Comparison of ENCODE assay signal across 22 cellular contexts in the genomic region with DNA sequence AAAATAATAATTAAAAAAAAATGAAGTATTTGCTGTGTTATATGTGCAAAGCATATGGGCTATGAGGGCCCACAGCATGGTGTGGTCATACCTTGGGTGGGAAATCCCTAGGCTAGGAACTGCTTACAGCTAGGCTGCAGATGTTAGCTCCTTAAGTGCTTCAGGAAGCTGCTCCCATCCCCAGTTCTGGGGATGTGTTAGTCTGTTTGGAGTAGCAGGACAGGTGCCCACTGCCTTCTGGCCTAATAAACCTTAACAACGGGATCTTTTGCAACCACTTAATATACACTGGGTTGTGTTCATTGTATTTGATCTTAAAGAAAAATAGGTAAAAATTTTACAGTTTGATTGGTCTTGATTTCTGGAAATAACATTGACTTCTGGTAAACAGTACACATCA. TPM values are rescaled to one million over a fixed set of nuclear protein-coding genes. Genes with fewer than 3 reads are reported as not detected.
DNase-seq lines count a peak whose midpoint lies in the region; ATAC-seq and FAIRE-seq lines count a peak whose summit lies in the region.
"Had no signal": no experiment of that assay in that cellular context is flagged by ENCODE, and none has a peak within 500 bp of the region (broad histone marks: within the 10 kb centered on the region; RNA-seq: fewer than 3 reads in every experiment).

No MANE protein-coding gene starts in this region.

- no peak for FAIRE-seq in frontal cortex (lab: Jason Lieb, UNC)
- FAIRE-seq: bronchial epithelial cell, small intestine, TTC549 had no signal

- DNase-seq in NCI-H510A treated with DMSO at 0.1 percent for 48 hours (lab: John Stamatoyannopoulos, UW) (peak; percentile 27), NCI-H510A (lab: John Stamatoyannopoulos, UW) (no peak), frontal cortex (ENCODE audit: low spot score in 2 of 2) (no peak), NCI-H128 (lab: John Stamatoyannopoulos, UW; ENCODE audit: unreplicated experiment) (no peak), COR-L47 (lab: John Stamatoyannopoulos, UW) (no peak)
- no peak for DNase-seq in CD8-positive, alpha-beta memory T cell
- DNase-seq in naive thymus-derived CD4-positive, alpha-beta T cell, result no peak
- DNase-seq: activated CD4-positive, alpha-beta T cell treated with anti-CD3 and anti-CD28 coated beads, Interleukin-2, amount 10 ng/mL, durations not matched to agents 24 days and 14 days; dorsolateral prefrontal cortex; head of caudate nucleus; MG63; NCI-H187; NCI-H526 treated with DMSO at 0.1 percent for 48 hours; Peyer's patch; small intestine had no signal

- H3K4me3 ChIP-seq in CD8-positive, alpha-beta memory T cell (ENCODE audit: low read length), result no peak overlapping the region
- H3K4me3 ChIP-seq in naive thymus-derived CD4-positive, alpha-beta T cell (ENCODE audit: low read length), result no peak overlapping the region
- H3K4me3 ChIP-seq: dorsolateral prefrontal cortex, MG63, Peyer's patch, tibial nerve had no signal

- H3K4me3 Mint-ChIP-seq in CD8-positive, alpha-beta memory T cell, result no peak overlapping the region
- H3K4me3 Mint-ChIP-seq in activated T-helper 17 cell treated with anti-CD3 and anti-CD28 coated beads, Interleukin-2, amount 50 U/mL, for 72 hours, result peak overlapping the region; percentile 28
- peak overlapping the region in 2 of 10 donors; percentile 5 to 48 for H3K4me3 Mint-ChIP-seq in naive thymus-derived CD4-positive, alpha-beta T cell
- H3K4me3 Mint-ChIP-seq: activated CD4-positive, alpha-beta T cell treated with anti-CD3 and anti-CD28 coated beads, Interleukin-2, amount 10 ng/mL, durations not matched to agents 24 days and 14 days; natural killer cell treated with Interleukin-12 subunit alpha and Interleukin-12 subunit beta and Interleukin-15 and Interleukin-18, amount 100 ng/mL, for 72 hours had no signal

- peak overlapping the region in 7 of 8 donors; percentile 29 to 80 (median 59) for H3K27ac Mint-ChIP-seq in CD8-positive, alpha-beta memory T cell
- no peak overlapping the region for H3K27ac Mint-ChIP-seq in activated T-helper 17 cell treated with anti-CD3 and anti-CD28 coated beads, Interleukin-2, amount 50 U/mL, for 72 hours
- peak overlapping the region in 8 of 9 donors; percentile 31 to 76 (median 68) for H3K27ac Mint-ChIP-seq in naive thymus-derived CD4-positive, alpha-beta T cell
- H3K27ac Mint-ChIP-seq: activated CD4-positive, alpha-beta T cell treated with anti-CD3 and anti-CD28 coated beads, Interleukin-2, amount 10 ng/mL, durations not matched to agents 24 days and 14 days had no signal

- H3K4me1 Mint-ChIP-seq in CD8-positive, alpha-beta memory T cell, result peaks cover 69 to 85% (median 78%) of the 10 kb centered on the region in 3 donors
- peaks cover 33% of the 10 kb centered on the region for H3K4me1 Mint-ChIP-seq in activated T-helper 17 cell treated with anti-CD3 and anti-CD28 coated beads, Interleukin-2, amount 50 U/mL, for 72 hours
- H3K4me1 Mint-ChIP-seq in naive thymus-derived CD4-positive, alpha-beta T cell, result peaks cover 39 to 96% (median 76%) of the 10 kb centered on the region in 7 donors

- no peaks in the 10 kb centered on the region for H3K27me3 Mint-ChIP-seq in CD8-positive, alpha-beta memory T cell
- H3K27me3 Mint-ChIP-seq in activated T-helper 17 cell treated with anti-CD3 and anti-CD28 coated beads, Interleukin-2, amount 50 U/mL, for 72 hours, result no peaks in the 10 kb centered on the region
- no peaks in the 10 kb centered on the region for H3K27me3 Mint-ChIP-seq in naive thymus-derived CD4-positive, alpha-beta T cell
- H3K27me3 Mint-ChIP-seq: activated CD4-positive, alpha-beta T cell treated with anti-CD3 and anti-CD28 coated beads, Interleukin-2, amount 10 ng/mL, durations not matched to agents 24 days and 14 days; natural killer cell treated with Interleukin-12 subunit alpha and Interleukin-12 subunit beta and Interleukin-15 and Interleukin-18, amount 100 ng/mL, for 72 hours had no signal

- peaks cover 58% of the 10 kb centered on the region for H3K4me1 ChIP-seq in CD8-positive, alpha-beta memory T cell (ENCODE audit: insufficient read depth, low read length)
- peaks cover 25 to 37% of the 10 kb centered on the region in 2 donors for H3K4me1 ChIP-seq in naive thymus-derived CD4-positive, alpha-beta T cell (ENCODE audit: control insufficient read depth in 2 of 2, insufficient read depth in 2 of 2, low read length in 2 of 2)

- H3K9me3 ChIP-seq in CD8-positive, alpha-beta memory T cell (ENCODE audit: low read length), result no peaks in the 10 kb centered on the region
- H3K9me3 ChIP-seq in naive thymus-derived CD4-positive, alpha-beta T cell (ENCODE audit: control insufficient read depth in 2 of 3, low read length in 3 of 3), result no peaks in the 10 kb centered on the region
- H3K9me3 ChIP-seq: MG63, Peyer's patch, tibial nerve had no signal

- POLR2A ChIA-PET in CD8-positive, alpha-beta memory T cell (lab: Charles Lee), result interaction anchor here (0.6 kb wide), 1 partner anchor 283 kb away, joined by 7 read pairs; no protein-coding TSS in a partner anchor
- POLR2A ChIA-PET in naive thymus-derived CD4-positive, alpha-beta T cell (lab: Charles Lee), result interaction anchor here (0.6 to 2.6 kb wide), 5 partner anchors 8 to 1562 kb away, joined by 3 to 11 read pairs (median 3); no protein-coding TSS in a partner anchor

- H3K36me3 Mint-ChIP-seq in CD8-positive, alpha-beta memory T cell, result peaks cover 0 to 6% (median 0%) of the 10 kb centered on the region in 3 donors
- peaks cover 98% of the 10 kb centered on the region for H3K36me3 Mint-ChIP-seq in activated T-helper 17 cell treated with anti-CD3 and anti-CD28 coated beads, Interleukin-2, amount 50 U/mL, for 72 hours (ENCODE audit: low read depth)
- peaks cover 0 to 4% (median 0%) of the 10 kb centered on the region in 5 donors for H3K36me3 Mint-ChIP-seq in naive thymus-derived CD4-positive, alpha-beta T cell
- H3K36me3 Mint-ChIP-seq: natural killer cell treated with Interleukin-12 subunit alpha and Interleukin-12 subunit beta and Interleukin-15 and Interleukin-18, amount 100 ng/mL, for 72 hours had no signal

- CTCF ChIA-PET in CD8-positive, alpha-beta memory T cell (lab: Charles Lee), result interaction anchor here (0.6 kb wide), 1 partner anchor 86 kb away, joined by 3 read pairs; no protein-coding TSS in a partner anchor
- CTCF ChIA-PET in naive thymus-derived CD4-positive, alpha-beta T cell (lab: Charles Lee), result no interaction called here

- H3K27ac ChIP-seq in CD8-positive, alpha-beta memory T cell (ENCODE audit: low read depth, low read length), result no peak overlapping the region
- H3K27ac ChIP-seq in naive thymus-derived CD4-positive, alpha-beta T cell (ENCODE audit: low read depth, low read length), result no peak overlapping the region
- H3K27ac ChIP-seq: Peyer's patch, tibial nerve had no signal

- H3K9me3 Mint-ChIP-seq in CD8-positive, alpha-beta memory T cell, result no peaks in the 10 kb centered on the region
- H3K9me3 Mint-ChIP-seq in activated T-helper 17 cell treated with anti-CD3 and anti-CD28 coated beads, Interleukin-2, amount 50 U/mL, for 72 hours, result no peaks in the 10 kb centered on the region
- no peaks in the 10 kb centered on the region for H3K9me3 Mint-ChIP-seq in naive thymus-derived CD4-positive, alpha-beta T cell
- H3K9me3 Mint-ChIP-seq: activated CD4-positive, alpha-beta T cell treated with anti-CD3 and anti-CD28 coated beads, Interleukin-2, amount 10 ng/mL, durations not matched to agents 24 days and 14 days; activated naive CD4-positive, alpha-beta T cell treated with anti-CD3 and anti-CD28 coated beads, Interleukin-2, amount 50 U/mL, for 72 hours; natural killer cell treated with Interleukin-12 subunit alpha and Interleukin-12 subunit beta and Interleukin-15 and Interleukin-18, amount 100 ng/mL, for 72 hours had no signal

- no peaks in the 10 kb centered on the region for H3K27me3 ChIP-seq in CD8-positive, alpha-beta memory T cell (ENCODE audit: insufficient read depth, low read length, poor library complexity, severe bottlenecking)
- no peaks in the 10 kb centered on the region for H3K27me3 ChIP-seq in naive thymus-derived CD4-positive, alpha-beta T cell (ENCODE audit: control insufficient read depth in 2 of 2, insufficient read depth in 2 of 2, low read length in 2 of 2)
- H3K27me3 ChIP-seq: dorsolateral prefrontal cortex, MG63, Peyer's patch, tibial nerve had no signal

- intact Hi-C loops in naive thymus-derived CD4-positive, alpha-beta T cell (cut with micrococcal nuclease), result loop anchor here in 1 of 2 donors (10.0 kb wide), 1 partner anchor 1080 kb away; the partner anchor contains the start of gene EIF4EBP2

- no peaks in the 10 kb centered on the region for H3K36me3 ChIP-seq in CD8-positive, alpha-beta memory T cell (ENCODE audit: insufficient read depth, low read length)
- H3K36me3 ChIP-seq in naive thymus-derived CD4-positive, alpha-beta T cell (ENCODE audit: control insufficient read depth in 2 of 3, insufficient read depth in 3 of 3, low read length in 3 of 3), result no peaks in the 10 kb centered on the region
- H3K36me3 ChIP-seq: Peyer's patch, tibial nerve had no signal

- no peak for ATAC-seq in activated T-helper 17 cell treated with anti-CD3 and anti-CD28 coated beads, Interleukin-2, amount 50 U/mL, for 72 hours (replicated peaks)
- no peak for ATAC-seq in naive thymus-derived CD4-positive, alpha-beta T cell
- ATAC-seq: activated naive CD4-positive, alpha-beta T cell treated with anti-CD3 and anti-CD28 coated beads, Interleukin-2, amount 50 U/mL, for 72 hours; esophagus mucosa had no signal

RNA-seq across cellular contexts. Expression of gene HK1, which starts 46.3 kb away (rescaled TPM):
- total RNA-seq in CD8-positive, alpha-beta memory T cell, result 100 to 1,000 TPM; 151 to 153 TPM
- polyA plus RNA-seq in CD8-positive, alpha-beta memory T cell, result 144 TPM
- 100 to 1,000 TPM; 216 to 221 TPM for total RNA-seq in activated T-helper 17 cell treated with anti-CD3 and anti-CD28 coated beads, Interleukin-2, amount 50 U/mL, for 72 hours
- 100 to 1,000 TPM in 1 of 5 experiments, 10 to 100 TPM in 4; 60.1 to 144 (median 66.3) TPM for total RNA-seq in naive thymus-derived CD4-positive, alpha-beta T cell
- 100 to 1,000 TPM in 1 of 2 donors, 10 to 100 TPM in 1; 95.5 to 138 TPM for polyA plus RNA-seq in naive thymus-derived CD4-positive, alpha-beta T cell
- 114 TPM for total RNA-seq in frontal cortex
